8 cellular contexts compared by ENCODE assay signal in the genomic region with DNA sequence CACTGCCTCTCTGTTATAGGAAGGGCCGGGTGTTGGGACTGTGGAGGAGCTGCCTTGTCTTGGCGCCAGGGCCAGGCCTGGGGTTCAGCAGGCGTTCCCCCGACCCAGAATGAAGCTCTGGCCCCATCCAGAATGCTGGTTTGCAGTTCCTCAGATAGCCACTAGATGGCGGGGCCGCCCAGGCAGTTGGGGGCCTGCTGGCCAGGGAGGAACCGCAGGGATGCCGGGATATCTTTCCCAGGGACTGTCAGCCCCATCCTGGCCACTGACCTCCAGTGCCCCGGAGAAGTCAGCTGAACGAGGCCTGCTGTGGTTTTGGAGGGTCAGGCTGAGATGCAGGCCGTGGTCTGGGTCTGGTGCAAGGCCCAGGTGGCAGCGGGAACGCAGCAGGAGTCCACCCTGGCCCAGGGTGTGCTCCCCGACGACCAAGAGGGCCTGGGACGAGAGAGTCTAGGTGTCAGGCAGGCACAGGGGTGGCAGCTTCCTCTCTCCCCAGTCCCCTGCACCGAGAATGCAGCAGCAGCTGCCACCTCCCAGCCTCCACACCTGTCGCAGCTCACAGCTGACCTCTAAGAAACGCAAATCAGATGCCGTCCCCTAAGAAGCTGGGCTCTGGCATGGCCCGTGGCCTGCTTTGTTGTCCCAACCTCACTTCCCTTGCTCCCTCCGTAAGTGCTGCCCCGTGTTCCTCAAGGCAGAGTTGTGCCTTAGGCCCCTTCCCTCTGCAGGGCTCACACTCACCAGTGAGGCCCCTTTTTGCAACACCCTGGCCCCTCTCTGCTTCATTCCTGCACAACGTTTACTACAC. TPM values are rescaled to one million over a fixed set of nuclear protein-coding genes. Genes with fewer than 3 reads are reported as not detected.
DNase-seq lines count a peak whose midpoint lies in the region; ATAC-seq and TF ChIP-seq lines count a peak whose summit lies in the region.

No MANE protein-coding gene starts in this region.

- H3K27me3 ChIP-seq in AG04450 (ENCODE audit: control insufficient read depth, insufficient read depth, low read length) (no peaks in the 10 kb centered on the region), mesendoderm (ENCODE audit: insufficient read depth, low read length, poor library complexity) (no peaks in the 10 kb centered on the region)

- H2AK5ac ChIP-seq in mesendoderm (ENCODE audit: low read length) = no peak overlapping the region

- H3K79me1 ChIP-seq in mesendoderm (ENCODE audit: low read length) = no peaks in the 10 kb centered on the region

- no peak overlapping the region for H3K4me2 ChIP-seq in mesendoderm (ENCODE audit: low read length)

- H3K9ac ChIP-seq in mesendoderm (ENCODE audit: low read length) = peak overlapping the region; percentile 58

- H2BK120ac ChIP-seq in mesendoderm (ENCODE audit: low read depth, low read length) = no peak overlapping the region

- H3K27ac ChIP-seq in AG04450 (ENCODE audit: low read depth, low read length) (no peak overlapping the region), mesendoderm (ENCODE audit: low read depth, low read length) (no peak overlapping the region)

- peak; percentile 74 for ATAC-seq in activated CD8-positive, alpha-beta T cell treated with anti-CD3 and anti-CD28 coated beads, Interleukin-2, amount 10 ng/mL, durations not matched to agents 7 days and 5 days
- ATAC-seq in effector memory CD8-positive, alpha-beta T cell (replicated peaks) = peak; percentile 70
- ATAC-seq in GM21723 (IDR thresholded peaks at IDR 0.05; ENCODE audit: unreplicated experiment) = no peak

- in situ Hi-C loops in GM13976 (cut with MboI; ENCODE audit: low sequenced_read_pairs, unreplicated experiment) = loop anchor here (10.0 kb wide), 1 partner anchor 248 kb away; no protein-coding TSS in a partner anchor

- no peaks in the 10 kb centered on the region for H3K9me3 ChIP-seq in AG04450 (ENCODE audit: control insufficient read depth, insufficient read depth, low read length)

- H3K4me3 ChIP-seq in AG04450 (ENCODE audit: low read depth, low read length) (no peak overlapping the region), mesendoderm (ENCODE audit: low read length) (no peak overlapping the region)

- no peak overlapping the region for H3K18ac ChIP-seq in mesendoderm (ENCODE audit: low read length)

- H3K4ac ChIP-seq in mesendoderm (ENCODE audit: low read depth, low read length) = no peak overlapping the region

- no peaks in the 10 kb centered on the region for H3K36me3 ChIP-seq in mesendoderm (ENCODE audit: control insufficient read depth, insufficient read depth, low read length)

- peak overlapping the region; percentile 80 for H3K56ac ChIP-seq in mesendoderm (ENCODE audit: low read length)

- no peak overlapping the region for H3K23ac ChIP-seq in mesendoderm (ENCODE audit: low read length)

- no CpG with 5 or more reads among the region's 24 CpGs for WGBS in mesendoderm (ENCODE audit: extremely low coverage, insufficient coverage, low lambda C conversion rate)

- no peaks in the 10 kb centered on the region for H3K36me3 Mint-ChIP-seq in activated CD8-positive, alpha-beta T cell treated with anti-CD3 and anti-CD28 coated beads, Interleukin-2, amount 10 ng/mL, durations not matched to agents 7 days and 5 days (ENCODE audit: low read depth)
- H3K36me3 Mint-ChIP-seq in effector memory CD8-positive, alpha-beta T cell (ENCODE audit: insufficient read depth) = no peaks in the 10 kb centered on the region

- H2BK15ac ChIP-seq in mesendoderm (replicated peaks; ENCODE audit: low read depth) = no peak overlapping the region

- H3K27ac Mint-ChIP-seq in activated CD8-positive, alpha-beta T cell treated with anti-CD3 and anti-CD28 coated beads, Interleukin-2, amount 10 ng/mL, durations not matched to agents 7 days and 5 days = peak overlapping the region; percentile 14
- H3K27ac Mint-ChIP-seq in effector memory CD8-positive, alpha-beta T cell = peak overlapping the region; percentile 7 to 35

- H3K9me3 Mint-ChIP-seq in activated CD8-positive, alpha-beta T cell treated with anti-CD3 and anti-CD28 coated beads, Interleukin-2, amount 10 ng/mL, durations not matched to agents 7 days and 5 days (ENCODE audit: insufficient read depth) = no peaks in the 10 kb centered on the region
- no peaks in the 10 kb centered on the region for H3K9me3 Mint-ChIP-seq in effector memory CD8-positive, alpha-beta T cell

- DNase-seq in AG04450 (ENCODE audit: low read depth, low spot score) (peak; percentile 27), GM13976 (ENCODE audit: low spot score) (peak; percentile 91), NCI-H526 (lab: John Stamatoyannopoulos, UW) (peak; percentile 10 to 77), mesendoderm (peak; percentile 78)
- DNase-seq in activated CD8-positive, alpha-beta T cell treated with anti-CD3 and anti-CD28 coated beads, Interleukin-2, amount 10 ng/mL, durations not matched to agents 7 days and 5 days = peak; percentile 73
- peak; percentile 61 to 66 (median 63) for DNase-seq in effector memory CD8-positive, alpha-beta T cell
- DNase-seq in stimulated activated CD8-positive, alpha-beta memory T cell treated with anti-CD3 and anti-CD28 coated beads, Interleukin-15, amount 100 ng/mL, for 4 hours (ENCODE audit: low read depth in 2 of 2) = peak; percentile 5 to 11

- no peaks in the 10 kb centered on the region for H3K79me2 ChIP-seq in mesendoderm (ENCODE audit: control insufficient read depth, insufficient read depth, low read length)

- no peaks in the 10 kb centered on the region for H3K27me3 Mint-ChIP-seq in activated CD8-positive, alpha-beta T cell treated with anti-CD3 and anti-CD28 coated beads, Interleukin-2, amount 10 ng/mL, durations not matched to agents 7 days and 5 days (ENCODE audit: low read depth)
- no peaks in the 10 kb centered on the region for H3K27me3 Mint-ChIP-seq in effector memory CD8-positive, alpha-beta T cell

- no peak overlapping the region for H4K5ac ChIP-seq in mesendoderm (ENCODE audit: low read length)

- POLR2A ChIA-PET in AG04450 (lab: Yijun Ruan, JAX) = interaction anchor here (0.8 to 1.1 kb wide), 2 partner anchors 141 to 395 kb away, joined by 3 to 6 read pairs; partner anchors contain the start of gene SOCS1
- POLR2A ChIA-PET in activated CD8-positive, alpha-beta T cell treated with anti-CD3 and anti-CD28 coated beads, Interleukin-2, amount 10 ng/mL, durations not matched to agents 7 days and 5 days (lab: Charles Lee) = no interaction called here

- H2BK5ac ChIP-seq in mesendoderm (ENCODE audit: low read length) = no peak overlapping the region

- TF ChIP-seq CTCF in AG04450 (IDR thresholded peaks at IDR 0.05; ENCODE audit: low read depth, low read length) (peak; percentile 98), GM13976 (IDR thresholded peaks at IDR 0.05; ENCODE audit: borderline replicate concordance, control extremely low read depth, extremely low read depth, insufficient read depth, missing control alignments) (peak; percentile 97)

- H3K4me1 ChIP-seq in mesendoderm (ENCODE audit: control insufficient read depth, low read depth, low read length) = no peaks in the 10 kb centered on the region

- no peak overlapping the region for H4K8ac ChIP-seq in mesendoderm (ENCODE audit: low read depth, low read length)

- no peaks in the 10 kb centered on the region for H3K4me1 Mint-ChIP-seq in activated CD8-positive, alpha-beta T cell treated with anti-CD3 and anti-CD28 coated beads, Interleukin-2, amount 10 ng/mL, durations not matched to agents 7 days and 5 days (ENCODE audit: low read depth)
- peaks cover 0 to 9% of the 10 kb centered on the region in 2 donors for H3K4me1 Mint-ChIP-seq in effector memory CD8-positive, alpha-beta T cell (ENCODE audit: low read depth in 2 of 2)

- no peak overlapping the region for H3K4me3 Mint-ChIP-seq in activated CD8-positive, alpha-beta T cell treated with anti-CD3 and anti-CD28 coated beads, Interleukin-2, amount 10 ng/mL, durations not matched to agents 7 days and 5 days
- H3K4me3 Mint-ChIP-seq in effector memory CD8-positive, alpha-beta T cell = no peak overlapping the region

- CTCF ChIA-PET in AG04450 (lab: Charles Lee) = interaction anchor here (0.5 to 6.4 kb wide), 35 partner anchors 9 to 672 kb away, joined by 3 to 54 read pairs (median 4); partner anchors contain the start of gene PRM3
- CTCF ChIA-PET in activated CD8-positive, alpha-beta T cell treated with anti-CD3 and anti-CD28 coated beads, Interleukin-2, amount 10 ng/mL, durations not matched to agents 7 days and 5 days (lab: Charles Lee) = interaction anchor here (0.6 to 3.6 kb wide), 33 partner anchors 8 to 448 kb away, joined by 3 to 37 read pairs (median 4); partner anchors contain the start of gene SOCS1

RNA-seq across cellular contexts. Expression of gene RMI2, which starts 51.2 kb away (rescaled TPM):
- polyA plus RNA-seq in AG04450 (2011; rRNA removed) = 3.8 and 4.7 TPM in 2 replicates
- polyA minus RNA-seq in AG04450 (2011; rRNA and poly(A)+ RNA removed) = 3.0 and 4.4 TPM in 2 replicates
- 10 to 100 TPM; 65.6 to 67.0 TPM for total RNA-seq in activated CD8-positive, alpha-beta T cell treated with anti-CD3 and anti-CD28 coated beads, Interleukin-2, amount 10 ng/mL, durations not matched to agents 7 days and 5 days
- polyA plus RNA-seq in mesendoderm (2013, experiment 1 of 2) = 57.3 TPM
- polyA plus RNA-seq in mesendoderm (2013, experiment 2 of 2) = 58.1 TPM

Comparison
In these comparisons a context has a peak if more than half of its experiments do, and no peak if none do; other contexts are left out.
1. DNase-seq: peak in every context shown above with its lines; median percentile 91 in GM13976; 78 in mesendoderm; 73 in activated CD8-positive, alpha-beta T cell treated with anti-CD3 and anti-CD28 coated beads, Interleukin-2, amount 10 ng/mL, durations not matched to agents 7 days and 5 days; 63 in effector memory CD8-positive, alpha-beta T cell; 44 in NCI-H526; 27 in AG04450; 8 in stimulated activated CD8-positive, alpha-beta memory T cell treated with anti-CD3 and anti-CD28 coated beads, Interleukin-15, amount 100 ng/mL, for 4 hours.